In the genomic region with DNA sequence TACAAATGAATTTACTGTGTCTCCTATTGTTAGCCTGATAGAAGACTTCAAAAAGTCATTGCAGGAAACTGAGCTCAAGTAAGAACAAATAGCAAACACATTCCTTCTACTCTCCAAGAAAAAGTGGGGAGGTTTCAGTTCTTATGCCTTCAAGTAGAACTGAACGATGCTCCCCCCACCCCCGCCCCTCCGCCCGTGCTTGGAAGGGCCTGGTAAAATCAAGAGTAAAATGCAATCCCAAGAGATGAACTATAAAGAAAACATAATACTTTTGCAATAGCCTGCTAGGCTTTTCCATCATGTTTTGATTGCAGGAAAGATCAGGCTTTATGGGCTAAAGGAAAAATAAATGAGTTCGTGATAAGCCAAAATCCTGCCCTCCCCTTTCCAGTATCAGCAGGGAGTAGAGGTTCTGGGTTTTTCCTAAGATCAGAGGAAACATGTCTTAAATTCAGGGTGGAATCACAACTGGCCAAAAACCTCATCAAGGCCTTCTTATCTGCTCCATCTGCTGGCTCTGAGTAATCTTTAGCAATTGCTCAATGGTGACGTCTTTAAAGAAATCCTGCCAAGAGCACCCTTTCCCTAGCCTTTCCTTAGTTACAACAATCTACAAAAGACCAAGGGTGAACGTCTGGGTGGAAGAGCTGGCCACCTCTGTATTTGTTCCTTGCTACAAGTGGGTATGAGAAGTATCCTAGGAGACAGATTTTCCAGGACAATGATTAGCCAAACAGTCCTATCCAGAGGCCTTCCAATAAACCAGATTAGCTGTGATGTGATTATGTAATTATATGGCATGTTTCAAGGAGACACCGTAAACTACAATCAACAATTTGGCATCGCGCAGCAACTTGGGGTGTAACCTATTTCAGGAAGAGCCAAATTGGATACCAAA, we compare ENCODE assay signal across 1 cellular context.
A peak's percentile ranks its signal among the peaks of the same experiment; 100 is the strongest.
TF ChIP-seq lines count a peak whose summit lies in the region.

No MANE protein-coding gene starts in this region.

TF ChIP-seq in HEK293, 187 proteins besides CTCF, POLR2A, EP300 and RAD21 (continued from another document):
- 0 out of 2 replicates have a peak, but pooled peaks have one; percentile 12 for TF ChIP-seq PRDM10 (tag by site-specific recombination; IDR thresholded peaks at IDR 0.05)
- no peak for TF ChIP-seq ZNF311 (tag by site-specific recombination; IDR thresholded peaks at IDR 0.05; ENCODE audit: borderline replicate concordance)
- 0 out of 2 replicates have a peak, but pooled peaks have one; percentile 35 for TF ChIP-seq ZNF629 (tag by site-specific recombination; IDR thresholded peaks at IDR 0.05)
- peak; percentile 52; the same call in 1 of the 2 replicates for TF ChIP-seq ATF2 (tag by site-specific recombination; IDR thresholded peaks at IDR 0.05; ENCODE audit: low read depth)
- TF ChIP-seq ZNF394 (tag by site-specific recombination; IDR thresholded peaks at IDR 0.05; ENCODE audit: borderline replicate concordance), result no peak
- peak; percentile 40; the same call in 1 of the 2 replicates for TF ChIP-seq TRIM28 (IDR thresholded peaks at IDR 0.05; ENCODE audit: borderline replicate concordance, low read length)
- peak; percentile 65 for TF ChIP-seq ZNF341 (tag by site-specific recombination; IDR thresholded peaks at IDR 0.05; ENCODE audit: low read depth)
- no peak for TF ChIP-seq MZF1 (tag by site-specific recombination; IDR thresholded peaks at IDR 0.05; ENCODE audit: borderline replicate concordance)
- TF ChIP-seq ZNF623 (tag by site-specific recombination; IDR thresholded peaks at IDR 0.05), result no peak
- no peak for TF ChIP-seq ZNF677 (tag by site-specific recombination; IDR thresholded peaks at IDR 0.05)
- TF ChIP-seq ZNF621 (tag by site-specific recombination; IDR thresholded peaks at IDR 0.05), result no peak
- no peak for TF ChIP-seq PRDM4 (tag by site-specific recombination; IDR thresholded peaks at IDR 0.05)
- TF ChIP-seq ZNF24 (tag by site-specific recombination; IDR thresholded peaks at IDR 0.05), result no peak
- TF ChIP-seq, protein P1, sequence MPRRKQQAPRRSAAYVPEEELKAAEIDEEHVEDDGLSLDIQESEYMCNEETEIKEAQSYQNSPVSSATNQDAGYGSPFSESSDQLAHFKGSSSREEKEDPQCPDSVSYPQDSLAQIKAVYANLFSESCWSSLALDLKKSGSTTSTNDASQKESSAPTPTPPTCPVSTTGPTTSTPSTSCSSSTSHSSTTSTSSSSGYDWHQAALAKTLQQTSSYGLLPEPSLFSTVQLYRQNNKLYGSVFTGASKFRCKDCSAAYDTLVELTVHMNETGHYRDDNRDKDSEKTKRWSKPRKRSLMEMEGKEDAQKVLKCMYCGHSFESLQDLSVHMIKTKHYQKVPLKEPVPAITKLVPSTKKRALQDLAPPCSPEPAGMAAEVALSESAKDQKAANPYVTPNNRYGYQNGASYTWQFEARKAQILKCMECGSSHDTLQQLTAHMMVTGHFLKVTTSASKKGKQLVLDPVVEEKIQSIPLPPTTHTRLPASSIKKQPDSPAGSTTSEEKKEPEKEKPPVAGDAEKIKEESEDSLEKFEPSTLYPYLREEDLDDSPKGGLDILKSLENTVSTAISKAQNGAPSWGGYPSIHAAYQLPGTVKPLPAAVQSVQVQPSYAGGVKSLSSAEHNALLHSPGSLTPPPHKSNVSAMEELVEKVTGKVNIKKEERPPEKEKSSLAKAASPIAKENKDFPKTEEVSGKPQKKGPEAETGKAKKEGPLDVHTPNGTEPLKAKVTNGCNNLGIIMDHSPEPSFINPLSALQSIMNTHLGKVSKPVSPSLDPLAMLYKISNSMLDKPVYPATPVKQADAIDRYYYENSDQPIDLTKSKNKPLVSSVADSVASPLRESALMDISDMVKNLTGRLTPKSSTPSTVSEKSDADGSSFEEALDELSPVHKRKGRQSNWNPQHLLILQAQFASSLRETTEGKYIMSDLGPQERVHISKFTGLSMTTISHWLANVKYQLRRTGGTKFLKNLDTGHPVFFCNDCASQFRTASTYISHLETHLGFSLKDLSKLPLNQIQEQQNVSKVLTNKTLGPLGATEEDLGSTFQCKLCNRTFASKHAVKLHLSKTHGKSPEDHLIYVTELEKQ (tag by site-specific recombination; IDR thresholded peaks at IDR 0.05; ENCODE audit: borderline replicate concordance), result no peak
- TF ChIP-seq ZNF266 (tag by site-specific recombination; IDR thresholded peaks at IDR 0.05; ENCODE audit: low read depth), result no peak
- no peak for TF ChIP-seq ZSCAN5A (tag by site-specific recombination; IDR thresholded peaks at IDR 0.05)
